Comparison of ENCODE assay signal across 12 cellular contexts in genomic region chr7:152512711-152513110, GRCh38.
DNase-seq lines count a peak whose midpoint lies in the region; ATAC-seq lines count a peak whose summit lies in the region.
"Had no signal": no experiment of that assay in that cellular context is flagged by ENCODE, and none has a peak within 500 bp of the region (broad histone marks: within the 10 kb centered on the region; RNA-seq: fewer than 3 reads in every experiment).

No MANE protein-coding gene starts in this region.

- H2AK5ac ChIP-seq in trophoblast cell (ENCODE audit: low read length) = no peak overlapping the region

- no peak overlapping the region for H3K27ac Mint-ChIP-seq in activated T-cell treated with anti-CD3 and anti-CD28 coated beads, Interleukin-2, amount 50 U/mL, for 72 hours
- H3K27ac Mint-ChIP-seq: nephron had no signal

- no peak overlapping the region for H3K18ac ChIP-seq in trophoblast cell (ENCODE audit: low read length)

- H3K4me3 Mint-ChIP-seq in activated T-cell treated with anti-CD3 and anti-CD28 coated beads, Interleukin-2, amount 50 U/mL, for 72 hours = peak overlapping the region; percentile 62 to 79
- H3K4me3 Mint-ChIP-seq: nephron had no signal

- H3K4ac ChIP-seq in trophoblast cell (ENCODE audit: low read depth, low read length) = no peak overlapping the region

- no peak overlapping the region for H2BK5ac ChIP-seq in trophoblast cell (ENCODE audit: low read depth, low read length, poor library complexity)

- no peak overlapping the region for H3K14ac ChIP-seq in trophoblast cell (ENCODE audit: low read length)

- no peak overlapping the region for H2BK12ac ChIP-seq in trophoblast cell (ENCODE audit: low read length)

- no peak overlapping the region for H2AFZ ChIP-seq in trophoblast cell (ENCODE audit: insufficient read depth, low read length, poor library complexity)

- DNase-seq in activated CD4-positive, CD25-positive, alpha-beta regulatory T cell (lab: John Stamatoyannopoulos, UW) = no peak
- DNase-seq in M059J (ENCODE audit: low read depth) (peak; percentile 29), trophoblast cell (peak; percentile 38 to 41), SHP77 (lab: John Stamatoyannopoulos, UW) (no peak), activated gamma-delta T cell (lab: John Stamatoyannopoulos, UW) (no peak)
- DNase-seq in activated T-cell treated with anti-CD3 and anti-CD28 coated beads, Interleukin-2, amount 50 U/mL, for 72 hours = peak in 1 of 2 donors; percentile 2
- no peak for DNase-seq in NK-92 treated with Interleukin-12 subunit alpha and Interleukin-12 subunit beta, amount 100 ng/mL, for 24 hours (lab: John Stamatoyannopoulos, UW)
- DNase-seq: ACHN, hippocampal formation, NCI-H69 had no signal

- H3K79me1 ChIP-seq in trophoblast cell (ENCODE audit: low read length) = no peaks in the 10 kb centered on the region

- peaks cover 14% of the 10 kb centered on the region for H3K4me1 Mint-ChIP-seq in activated T-cell treated with anti-CD3 and anti-CD28 coated beads, Interleukin-2, amount 50 U/mL, for 72 hours (ENCODE audit: low read depth)
- H3K4me1 Mint-ChIP-seq: nephron had no signal

- H3K4me1 ChIP-seq in trophoblast cell (ENCODE audit: control insufficient read depth in 1 of 2, insufficient read depth in 2 of 2, low read length in 2 of 2) = no peaks in the 10 kb centered on the region

- no peaks in the 10 kb centered on the region for H3K27me3 Mint-ChIP-seq in activated T-cell treated with anti-CD3 and anti-CD28 coated beads, Interleukin-2, amount 50 U/mL, for 72 hours (ENCODE audit: low read depth)

- H4K8ac ChIP-seq in trophoblast cell (ENCODE audit: low read depth, low read length) = no peak overlapping the region

- WGBS in trophoblast cell (ENCODE audit: extremely low coverage, insufficient coverage, insufficient read length) = no CpG with 5 or more reads among the region's 4 CpGs

- H3K36me3 Mint-ChIP-seq in activated T-cell treated with anti-CD3 and anti-CD28 coated beads, Interleukin-2, amount 50 U/mL, for 72 hours (ENCODE audit: insufficient read depth in 2 of 2) = no peaks in the 10 kb centered on the region

- H4K12ac ChIP-seq in trophoblast cell (ENCODE audit: low read depth, low read length) = no peak overlapping the region

- H3K36me3 ChIP-seq in trophoblast cell (ENCODE audit: control insufficient read depth in 1 of 2, insufficient read depth in 2 of 2, low read length in 2 of 2) = no peaks in the 10 kb centered on the region

- H3K9ac ChIP-seq in trophoblast cell (ENCODE audit: low read length) = no peak overlapping the region

- no peaks in the 10 kb centered on the region for H3K9me3 ChIP-seq in trophoblast cell (ENCODE audit: insufficient read depth, low read depth, low read length)

- no peak overlapping the region for H4K91ac ChIP-seq in trophoblast cell (ENCODE audit: low read depth, low read length)

- H3K27ac ChIP-seq in trophoblast cell (ENCODE audit: low read depth, low read length) = no peak overlapping the region

- H3K23ac ChIP-seq in trophoblast cell (ENCODE audit: low read length) = no peak overlapping the region

- H3K79me2 ChIP-seq in trophoblast cell (ENCODE audit: control insufficient read depth, insufficient read depth, low read length, poor library complexity) = no peaks in the 10 kb centered on the region

- no peaks in the 10 kb centered on the region for H3K9me3 Mint-ChIP-seq in activated T-cell treated with anti-CD3 and anti-CD28 coated beads, Interleukin-2, amount 50 U/mL, for 72 hours

- no peak overlapping the region for H3K4me2 ChIP-seq in trophoblast cell (ENCODE audit: low read length)

- ATAC-seq in activated CD4-positive, CD25-positive, alpha-beta regulatory T cell treated with anti-CD3 and anti-CD28 coated beads, Interleukin-2, amount 50 U/mL, for 24 hours = peak; percentile 94 to 99
- ATAC-seq in activated T-cell treated with anti-CD3 and anti-CD28 coated beads, Interleukin-2, amount 50 U/mL, for 72 hours (replicated peaks in 1 of 2) = peak; percentile 32 to 66

- no peak overlapping the region for H3K4me3 ChIP-seq in trophoblast cell (ENCODE audit: low read depth, low read length)

- no peaks in the 10 kb centered on the region for H3K27me3 ChIP-seq in trophoblast cell (ENCODE audit: insufficient read depth, low read length)

- no peak overlapping the region for H2BK120ac ChIP-seq in trophoblast cell (ENCODE audit: insufficient read depth, low read length, poor library complexity)

Comparison
In these comparisons a context has a peak if more than half of its experiments do, and no peak if none do; other contexts are left out.
1. DNase-seq: peak in M059J (single experiment) and trophoblast cell (2 of 2); none in activated CD4-positive, CD25-positive, alpha-beta regulatory T cell (0 of 4), SHP77 (0 of 2), activated gamma-delta T cell (single experiment) and NK-92 treated with Interleukin-12 subunit alpha and Interleukin-12 subunit beta, amount 100 ng/mL, for 24 hours (single experiment).